ENCODE assay signal across 3 cellular contexts in the genomic region with DNA sequence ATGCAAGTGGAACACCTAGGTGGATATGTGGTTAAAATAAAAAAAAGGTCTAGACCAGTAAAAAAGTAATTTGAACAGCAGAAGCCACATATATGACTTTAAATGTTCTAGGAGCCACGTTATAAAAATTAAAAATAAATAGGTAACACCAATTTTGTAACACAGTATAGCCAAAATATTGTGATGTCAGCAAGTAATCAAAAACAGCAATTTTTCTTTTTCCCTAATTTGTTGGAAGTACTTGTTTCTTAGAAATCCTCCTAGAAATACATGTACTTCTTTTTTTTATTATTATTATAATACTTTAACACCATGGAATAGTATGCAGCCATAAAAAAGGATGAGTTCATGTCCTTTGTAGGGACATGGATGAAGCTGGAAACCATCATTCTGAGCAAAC.
TF ChIP-seq lines count a peak whose summit lies in the region.

No MANE protein-coding gene starts in this region.

TF ChIP-seq in HepG2, 621 proteins besides CTCF, POLR2A, EP300 and RAD21:
- TF ChIP-seq ZNF777 (CRISPR knock-in tag; IDR thresholded peaks at IDR 0.05) (no peak), POGZ (CRISPR knock-in tag; IDR thresholded peaks at IDR 0.05) (no peak), MAFF (IDR thresholded peaks at IDR 0.05; ENCODE audit: low read depth, low read length) (peak; percentile 52; the same call in 1 of the 2 replicates), MAFK (conservative IDR thresholded peaks at IDR 0.05 in 1 of 2, IDR thresholded peaks at IDR 0.05 in 1 of 2; ENCODE audit: low read length in 2 of 2) (peak; percentile 44 to 74; a peak in 3 of 4 replicates)

TF ChIP-seq in IMR-90, 13 proteins besides CTCF, POLR2A, EP300 and RAD21:
- TF ChIP-seq SMC3 (IDR thresholded peaks at IDR 0.05; ENCODE audit: low read depth, low read length) (no peak), MAFK (IDR thresholded peaks at IDR 0.05; ENCODE audit: low read depth, low read length) (peak; percentile 64)
- TF ChIP-seq, protein P1, sequence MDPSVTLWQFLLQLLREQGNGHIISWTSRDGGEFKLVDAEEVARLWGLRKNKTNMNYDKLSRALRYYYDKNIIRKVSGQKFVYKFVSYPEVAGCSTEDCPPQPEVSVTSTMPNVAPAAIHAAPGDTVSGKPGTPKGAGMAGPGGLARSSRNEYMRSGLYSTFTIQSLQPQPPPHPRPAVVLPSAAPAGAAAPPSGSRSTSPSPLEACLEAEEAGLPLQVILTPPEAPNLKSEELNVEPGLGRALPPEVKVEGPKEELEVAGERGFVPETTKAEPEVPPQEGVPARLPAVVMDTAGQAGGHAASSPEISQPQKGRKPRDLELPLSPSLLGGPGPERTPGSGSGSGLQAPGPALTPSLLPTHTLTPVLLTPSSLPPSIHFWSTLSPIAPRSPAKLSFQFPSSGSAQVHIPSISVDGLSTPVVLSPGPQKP (IDR thresholded peaks at IDR 0.05; ENCODE audit: borderline replicate concordance, low read depth, low read length): no peak
TF ChIP-seq in IMR-90: peak in this region for 1.

TF ChIP-seq in endothelial cell of umbilical vein, 7 proteins besides CTCF, POLR2A, EP300 and RAD21:
- TF ChIP-seq EZH2 (IDR thresholded peaks at IDR 0.05; ENCODE audit: borderline replicate concordance, low read depth, low read length, severe bottlenecking) (no peak), GATA2 (IDR thresholded peaks at IDR 0.05; ENCODE audit: insufficient read depth, insufficient read length, low read depth, low read length) (no peak), FOS (IDR thresholded peaks at IDR 0.05; ENCODE audit: borderline replicate concordance, insufficient read depth, low read length) (no peak), JUN (IDR thresholded peaks at IDR 0.05; ENCODE audit: borderline replicate concordance, insufficient read depth, insufficient read length, low read depth) (no peak), POLR2AphosphoS5 (IDR thresholded peaks at IDR 0.05; ENCODE audit: insufficient read depth, low read depth, low read length) (no peak), MYC (IDR thresholded peaks at IDR 0.05; ENCODE audit: low read depth, low read length) (no peak)
- TF ChIP-seq, protein P2, sequence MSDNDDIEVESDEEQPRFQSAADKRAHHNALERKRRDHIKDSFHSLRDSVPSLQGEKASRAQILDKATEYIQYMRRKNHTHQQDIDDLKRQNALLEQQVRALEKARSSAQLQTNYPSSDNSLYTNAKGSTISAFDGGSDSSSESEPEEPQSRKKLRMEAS (IDR thresholded peaks at IDR 0.05; ENCODE audit: insufficient read depth, insufficient read length): no peak
